ENCODE assay signal across 8 cellular contexts in the genomic region with DNA sequence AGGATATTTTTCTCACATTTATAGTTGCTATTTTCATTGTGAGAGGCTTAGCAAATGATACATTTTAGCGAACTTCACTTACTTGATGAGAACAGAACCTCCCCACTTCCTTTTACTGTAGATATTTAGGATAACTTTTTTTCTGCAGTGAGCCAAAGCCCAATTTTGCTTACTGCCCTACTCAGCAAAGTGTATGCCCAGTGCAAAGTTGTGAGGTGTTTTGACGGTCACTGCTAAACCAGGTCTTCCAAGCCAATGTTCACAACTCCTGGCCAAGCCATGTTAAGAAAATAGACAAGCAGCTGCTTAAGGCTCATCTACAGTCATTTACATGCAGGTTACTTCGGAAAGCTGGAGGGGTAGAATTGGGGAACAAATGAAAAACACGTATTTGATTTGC.
"Had no signal": no experiment of that assay in that cellular context is flagged by ENCODE, and none has a peak within 500 bp of the region (broad histone marks: within the 10 kb centered on the region; RNA-seq: fewer than 3 reads in every experiment).

No MANE protein-coding gene starts in this region.

- H3K4me1 Mint-ChIP-seq: IgD-negative memory B cell had no signal

- H3K27ac ChIP-seq: HL-60, KMS-11 had no signal

- H3K27ac Mint-ChIP-seq: IgD-negative memory B cell had no signal

- H3K9ac ChIP-seq: KMS-11 had no signal

- H3K4me3 Mint-ChIP-seq: IgD-negative memory B cell had no signal

- H3K4me3 ChIP-seq: K562 had no signal

- H3K36me3 Mint-ChIP-seq: IgD-negative memory B cell had no signal

- H3K4me2 ChIP-seq: KMS-11 had no signal

- DNase-seq: IMR-90, KBM-7, KG1 had no signal

- FAIRE-seq: HTR-8/SVneo, K562 had no signal

- ATAC-seq: K562 had no signal
